Comparison of ENCODE assay signal across 1 cellular context in genomic region chr17:43769859-43770258, GRCh38.
A peak's percentile ranks its signal among the peaks of the same experiment; 100 is the strongest.
TF ChIP-seq lines count a peak whose summit lies in the region.

No MANE protein-coding gene starts in this region.

TF ChIP-seq in HepG2, 621 proteins besides CTCF, POLR2A, EP300 and RAD21:
- TF ChIP-seq AGO2 (optimal IDR thresholded peaks at IDR 0.05; ENCODE audit: low read depth, low read length): peak; percentile 10
- no peak for TF ChIP-seq EED (CRISPR knock-in tag; IDR thresholded peaks at IDR 0.05)
- no peak for TF ChIP-seq PATZ1 (CRISPR knock-in tag; IDR thresholded peaks at IDR 0.05)
